ENCODE assay signal across 8 cellular contexts in genomic region chr15:34582461-34583357, GRCh38.
DNase-seq lines count a peak whose midpoint lies in the region; ATAC-seq lines count a peak whose summit lies in the region.

No MANE protein-coding gene starts in this region.

- H3K27me3 Mint-ChIP-seq in T-helper 2 cell treated with Interferon-gamma antibody and Interleukin-4, amounts not matched to agents 5 μg/mL and 100 μg/mL, for 36 hours (ENCODE audit: low read depth): no peaks in the 10 kb centered on the region
- H3K27me3 Mint-ChIP-seq in central memory CD8-positive, alpha-beta T cell: no peaks in the 10 kb centered on the region

- H3K4me1 Mint-ChIP-seq in T-helper 2 cell treated with Interferon-gamma antibody and Interleukin-4, amounts not matched to agents 5 μg/mL and 100 μg/mL, for 36 hours (ENCODE audit: low read depth): peaks cover 54% of the 10 kb centered on the region
- peaks cover 40% of the 10 kb centered on the region for H3K4me1 Mint-ChIP-seq in central memory CD8-positive, alpha-beta T cell

- H3K9me3 Mint-ChIP-seq in T-helper 2 cell treated with Interferon-gamma antibody and Interleukin-4, amounts not matched to agents 5 μg/mL and 100 μg/mL, for 36 hours: no peaks in the 10 kb centered on the region
- H3K9me3 Mint-ChIP-seq in central memory CD8-positive, alpha-beta T cell: no peaks in the 10 kb centered on the region

- DNase-seq in DMS53 (lab: John Stamatoyannopoulos, UW) (peak; percentile 68), kidney glomerular epithelial cell (lab: John Stamatoyannopoulos, UW) (peak; percentile 5), DMS79 treated with DMSO at 0.1 percent for 48 hours (lab: John Stamatoyannopoulos, UW) (no peak)
- DNase-seq in T-helper 2 cell treated with Interferon-gamma antibody and Interleukin-4, amounts not matched to agents 5 μg/mL and 100 μg/mL, for 36 hours (ENCODE audit: low spot score): peak; percentile 44
- peak in 1 of 2 donors; percentile 13 for DNase-seq in central memory CD8-positive, alpha-beta T cell (ENCODE audit: low spot score in 2 of 2)
- peak; percentile 23 to 42 for DNase-seq in stimulated activated CD4-positive, alpha-beta T cell treated with anti-CD3 and anti-CD28 coated beads, Interleukin-4, amount 100 ng/mL, for 4 hours

- peaks cover 18% of the 10 kb centered on the region for H3K36me3 Mint-ChIP-seq in T-helper 2 cell treated with Interferon-gamma antibody and Interleukin-4, amounts not matched to agents 5 μg/mL and 100 μg/mL, for 36 hours (ENCODE audit: low read depth)
- peaks cover 10% of the 10 kb centered on the region for H3K36me3 Mint-ChIP-seq in central memory CD8-positive, alpha-beta T cell (ENCODE audit: insufficient read depth)

- H3K4me3 Mint-ChIP-seq in T-helper 2 cell treated with Interferon-gamma antibody and Interleukin-4, amounts not matched to agents 5 μg/mL and 100 μg/mL, for 36 hours: peak overlapping the region; percentile 89
- H3K4me3 Mint-ChIP-seq in central memory CD8-positive, alpha-beta T cell: peak overlapping the region; percentile 86

- peak overlapping the region; percentile 89 for H3K27ac Mint-ChIP-seq in T-helper 2 cell treated with Interferon-gamma antibody and Interleukin-4, amounts not matched to agents 5 μg/mL and 100 μg/mL, for 36 hours
- H3K27ac Mint-ChIP-seq in central memory CD8-positive, alpha-beta T cell (ENCODE audit: low read depth): peak overlapping the region; percentile 38

- peak; percentile 49 for ATAC-seq in GM19438 (IDR thresholded peaks at IDR 0.05; ENCODE audit: low read depth, unreplicated experiment)
- peak; percentile 30 for ATAC-seq in HG03457 (IDR thresholded peaks at IDR 0.05; ENCODE audit: unreplicated experiment)
- peak; percentile 34 for ATAC-seq in central memory CD8-positive, alpha-beta T cell (replicated peaks; ENCODE audit: extremely low read depth, poor library complexity, severe bottlenecking)
